ENCODE assay signal across 1 cellular context in the genomic region with DNA sequence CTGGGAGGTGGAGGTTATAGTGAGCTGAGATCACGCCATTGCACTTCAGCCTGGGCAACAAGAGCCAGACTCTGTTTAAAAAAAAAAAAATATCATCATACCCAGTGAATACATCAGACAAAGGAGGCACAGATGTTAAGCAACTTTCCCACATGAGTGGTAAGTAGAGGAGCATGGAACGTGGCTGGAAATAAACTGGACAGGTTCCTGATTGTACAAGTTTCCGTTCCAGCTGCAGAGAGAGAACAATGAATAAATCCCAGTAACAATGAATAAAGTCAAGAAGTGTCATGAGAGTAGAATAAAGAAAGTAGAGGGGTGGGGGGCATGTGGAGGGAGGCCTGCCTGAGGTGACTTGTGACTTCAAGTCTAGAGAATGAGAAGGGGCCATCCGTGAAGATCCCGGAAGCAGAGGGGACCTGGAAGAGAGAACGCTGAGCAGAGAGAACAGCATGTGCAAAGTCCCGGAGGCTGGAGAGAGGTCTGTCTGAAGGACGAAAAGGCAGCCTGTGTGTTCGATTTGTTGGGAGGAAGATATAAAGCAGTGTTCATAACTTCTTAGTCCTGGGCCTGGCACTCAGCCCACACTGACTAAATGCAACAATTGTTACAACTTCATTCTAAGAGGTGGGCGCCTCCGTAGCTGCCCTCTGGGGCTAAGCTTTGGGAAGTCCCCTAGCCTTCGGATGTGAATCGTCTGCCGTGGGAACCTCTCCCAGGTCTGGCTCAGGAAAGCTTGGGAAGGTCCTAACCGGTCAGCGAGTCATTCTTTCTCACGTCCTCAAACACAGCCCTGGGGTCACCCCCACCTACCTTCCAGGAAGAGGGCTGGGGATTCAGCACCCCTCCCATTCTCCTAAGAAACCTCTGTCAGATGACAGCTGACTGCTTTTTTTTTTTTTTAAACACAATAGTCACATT.
TF ChIP-seq lines count a peak whose summit lies in the region.

No MANE protein-coding gene starts in this region.

TF ChIP-seq in GM12878, 131 proteins besides CTCF, POLR2A, EP300 and RAD21 (continued from another document and continues in another):
- TF ChIP-seq, protein P1, sequence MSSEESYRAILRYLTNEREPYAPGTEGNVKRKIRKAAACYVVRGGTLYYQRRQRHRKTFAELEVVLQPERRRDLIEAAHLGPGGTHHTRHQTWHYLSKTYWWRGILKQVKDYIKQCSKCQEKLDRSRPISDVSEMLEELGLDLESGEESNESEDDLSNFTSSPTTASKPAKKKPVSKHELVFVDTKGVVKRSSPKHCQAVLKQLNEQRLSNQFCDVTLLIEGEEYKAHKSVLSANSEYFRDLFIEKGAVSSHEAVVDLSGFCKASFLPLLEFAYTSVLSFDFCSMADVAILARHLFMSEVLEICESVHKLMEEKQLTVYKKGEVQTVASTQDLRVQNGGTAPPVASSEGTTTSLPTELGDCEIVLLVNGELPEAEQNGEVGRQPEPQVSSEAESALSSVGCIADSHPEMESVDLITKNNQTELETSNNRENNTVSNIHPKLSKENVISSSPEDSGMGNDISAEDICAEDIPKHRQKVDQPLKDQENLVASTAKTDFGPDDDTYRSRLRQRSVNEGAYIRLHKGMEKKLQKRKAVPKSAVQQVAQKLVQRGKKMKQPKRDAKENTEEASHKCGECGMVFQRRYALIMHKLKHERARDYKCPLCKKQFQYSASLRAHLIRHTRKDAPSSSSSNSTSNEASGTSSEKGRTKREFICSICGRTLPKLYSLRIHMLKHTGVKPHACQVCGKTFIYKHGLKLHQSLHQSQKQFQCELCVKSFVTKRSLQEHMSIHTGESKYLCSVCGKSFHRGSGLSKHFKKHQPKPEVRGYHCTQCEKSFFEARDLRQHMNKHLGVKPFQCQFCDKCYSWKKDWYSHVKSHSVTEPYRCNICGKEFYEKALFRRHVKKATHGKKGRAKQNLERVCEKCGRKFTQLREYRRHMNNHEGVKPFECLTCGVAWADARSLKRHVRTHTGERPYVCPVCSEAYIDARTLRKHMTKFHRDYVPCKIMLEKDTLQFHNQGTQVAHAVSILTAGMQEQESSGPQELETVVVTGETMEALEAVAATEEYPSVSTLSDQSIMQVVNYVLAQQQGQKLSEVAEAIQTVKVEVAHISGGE (CRISPR knock-in tag; IDR thresholded peaks at IDR 0.05) = no peak
- TF ChIP-seq POU2F2 (IDR thresholded peaks at IDR 0.05; ENCODE audit: borderline replicate concordance, low read depth, low read length) (peak; percentile 25; the same call in 1 of the 3 replicates), SIX5 (IDR thresholded peaks at IDR 0.05; ENCODE audit: low read depth, low read length, severe bottlenecking) (no peak), IKZF1 (conservative IDR thresholded peaks at IDR 0.05) (peak; percentile 87), ZNF384 (IDR thresholded peaks at IDR 0.05; ENCODE audit: borderline replicate concordance, low read depth, low read length) (peak; percentile 90), ZNF24 (IDR thresholded peaks at IDR 0.05) (peak; percentile 59; the same call in 1 of the 2 replicates), TCF12 (IDR thresholded peaks at IDR 0.05; ENCODE audit: low read depth, low read length) (peak; percentile 92), HDGF (IDR thresholded peaks at IDR 0.05) (0 out of 2 replicates have a peak, but pooled peaks have one; percentile 19), TCF7 (IDR thresholded peaks at IDR 0.05; ENCODE audit: borderline replicate concordance) (no peak), EGR1 (IDR thresholded peaks at IDR 0.05; ENCODE audit: borderline replicate concordance in 1 of 2, low read depth in 2 of 2, low read length in 2 of 2) (0 out of 3 replicates have a peak, but pooled peaks of 1 of the 2 experiments have one; percentile 25), JUNB (IDR thresholded peaks at IDR 0.05) (peak; percentile 21; the same call in 1 of the 2 replicates), ZNF217 (IDR thresholded peaks at IDR 0.05) (0 out of 2 replicates have a peak, but pooled peaks have one; percentile 38), NFIC (IDR thresholded peaks at IDR 0.05; ENCODE audit: low read depth, low read length) (peak; percentile 54; the same call in 1 of the 2 replicates), CREM (IDR thresholded peaks at IDR 0.05; ENCODE audit: low read depth) (peak; percentile 45; the same call in 1 of the 2 replicates), TAF1 (IDR thresholded peaks at IDR 0.05; ENCODE audit: borderline replicate concordance, low read depth, low read length) (no peak), POLR2AphosphoS5 (IDR thresholded peaks at IDR 0.05; ENCODE audit: low read length) (peak; percentile 76), SMAD1 (IDR thresholded peaks at IDR 0.05; ENCODE audit: low read depth, partially characterized antibody) (peak; percentile 92), LARP7 (IDR thresholded peaks at IDR 0.05) (peak; percentile 50; the same call in 1 of the 2 replicates), MEF2A (IDR thresholded peaks at IDR 0.05; ENCODE audit: insufficient read depth, low read depth, low read length) (no peak), ESRRA (IDR thresholded peaks at IDR 0.05; ENCODE audit: low read length) (no peak)
- TF ChIP-seq, protein P2, sequence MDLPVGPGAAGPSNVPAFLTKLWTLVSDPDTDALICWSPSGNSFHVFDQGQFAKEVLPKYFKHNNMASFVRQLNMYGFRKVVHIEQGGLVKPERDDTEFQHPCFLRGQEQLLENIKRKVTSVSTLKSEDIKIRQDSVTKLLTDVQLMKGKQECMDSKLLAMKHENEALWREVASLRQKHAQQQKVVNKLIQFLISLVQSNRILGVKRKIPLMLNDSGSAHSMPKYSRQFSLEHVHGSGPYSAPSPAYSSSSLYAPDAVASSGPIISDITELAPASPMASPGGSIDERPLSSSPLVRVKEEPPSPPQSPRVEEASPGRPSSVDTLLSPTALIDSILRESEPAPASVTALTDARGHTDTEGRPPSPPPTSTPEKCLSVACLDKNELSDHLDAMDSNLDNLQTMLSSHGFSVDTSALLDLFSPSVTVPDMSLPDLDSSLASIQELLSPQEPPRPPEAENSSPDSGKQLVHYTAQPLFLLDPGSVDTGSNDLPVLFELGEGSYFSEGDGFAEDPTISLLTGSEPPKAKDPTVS (IDR thresholded peaks at IDR 0.05; ENCODE audit: low read depth, low read length) = no peak
- TF ChIP-seq, protein P3, sequence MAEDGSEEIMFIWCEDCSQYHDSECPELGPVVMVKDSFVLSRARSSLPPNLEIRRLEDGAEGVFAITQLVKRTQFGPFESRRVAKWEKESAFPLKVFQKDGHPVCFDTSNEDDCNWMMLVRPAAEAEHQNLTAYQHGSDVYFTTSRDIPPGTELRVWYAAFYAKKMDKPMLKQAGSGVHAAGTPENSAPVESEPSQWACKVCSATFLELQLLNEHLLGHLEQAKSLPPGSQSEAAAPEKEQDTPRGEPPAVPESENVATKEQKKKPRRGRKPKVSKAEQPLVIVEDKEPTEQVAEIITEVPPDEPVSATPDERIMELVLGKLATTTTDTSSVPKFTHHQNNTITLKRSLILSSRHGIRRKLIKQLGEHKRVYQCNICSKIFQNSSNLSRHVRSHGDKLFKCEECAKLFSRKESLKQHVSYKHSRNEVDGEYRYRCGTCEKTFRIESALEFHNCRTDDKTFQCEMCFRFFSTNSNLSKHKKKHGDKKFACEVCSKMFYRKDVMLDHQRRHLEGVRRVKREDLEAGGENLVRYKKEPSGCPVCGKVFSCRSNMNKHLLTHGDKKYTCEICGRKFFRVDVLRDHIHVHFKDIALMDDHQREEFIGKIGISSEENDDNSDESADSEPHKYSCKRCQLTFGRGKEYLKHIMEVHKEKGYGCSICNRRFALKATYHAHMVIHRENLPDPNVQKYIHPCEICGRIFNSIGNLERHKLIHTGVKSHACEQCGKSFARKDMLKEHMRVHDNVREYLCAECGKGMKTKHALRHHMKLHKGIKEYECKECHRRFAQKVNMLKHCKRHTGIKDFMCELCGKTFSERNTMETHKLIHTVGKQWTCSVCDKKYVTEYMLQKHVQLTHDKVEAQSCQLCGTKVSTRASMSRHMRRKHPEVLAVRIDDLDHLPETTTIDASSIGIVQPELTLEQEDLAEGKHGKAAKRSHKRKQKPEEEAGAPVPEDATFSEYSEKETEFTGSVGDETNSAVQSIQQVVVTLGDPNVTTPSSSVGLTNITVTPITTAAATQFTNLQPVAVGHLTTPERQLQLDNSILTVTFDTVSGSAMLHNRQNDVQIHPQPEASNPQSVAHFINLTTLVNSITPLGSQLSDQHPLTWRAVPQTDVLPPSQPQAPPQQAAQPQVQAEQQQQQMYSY (CRISPR knock-in tag; IDR thresholded peaks at IDR 0.05) = no peak
- TF ChIP-seq, protein P4, sequence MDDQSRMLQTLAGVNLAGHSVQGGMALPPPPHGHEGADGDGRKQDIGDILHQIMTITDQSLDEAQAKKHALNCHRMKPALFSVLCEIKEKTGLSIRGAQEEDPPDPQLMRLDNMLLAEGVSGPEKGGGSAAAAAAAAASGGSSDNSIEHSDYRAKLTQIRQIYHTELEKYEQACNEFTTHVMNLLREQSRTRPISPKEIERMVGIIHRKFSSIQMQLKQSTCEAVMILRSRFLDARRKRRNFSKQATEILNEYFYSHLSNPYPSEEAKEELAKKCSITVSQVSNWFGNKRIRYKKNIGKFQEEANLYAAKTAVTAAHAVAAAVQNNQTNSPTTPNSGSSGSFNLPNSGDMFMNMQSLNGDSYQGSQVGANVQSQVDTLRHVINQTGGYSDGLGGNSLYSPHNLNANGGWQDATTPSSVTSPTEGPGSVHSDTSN (IDR thresholded peaks at IDR 0.05; ENCODE audit: insufficient replicate concordance, low read depth, low read length) = no peak
- TF ChIP-seq, protein P5, sequence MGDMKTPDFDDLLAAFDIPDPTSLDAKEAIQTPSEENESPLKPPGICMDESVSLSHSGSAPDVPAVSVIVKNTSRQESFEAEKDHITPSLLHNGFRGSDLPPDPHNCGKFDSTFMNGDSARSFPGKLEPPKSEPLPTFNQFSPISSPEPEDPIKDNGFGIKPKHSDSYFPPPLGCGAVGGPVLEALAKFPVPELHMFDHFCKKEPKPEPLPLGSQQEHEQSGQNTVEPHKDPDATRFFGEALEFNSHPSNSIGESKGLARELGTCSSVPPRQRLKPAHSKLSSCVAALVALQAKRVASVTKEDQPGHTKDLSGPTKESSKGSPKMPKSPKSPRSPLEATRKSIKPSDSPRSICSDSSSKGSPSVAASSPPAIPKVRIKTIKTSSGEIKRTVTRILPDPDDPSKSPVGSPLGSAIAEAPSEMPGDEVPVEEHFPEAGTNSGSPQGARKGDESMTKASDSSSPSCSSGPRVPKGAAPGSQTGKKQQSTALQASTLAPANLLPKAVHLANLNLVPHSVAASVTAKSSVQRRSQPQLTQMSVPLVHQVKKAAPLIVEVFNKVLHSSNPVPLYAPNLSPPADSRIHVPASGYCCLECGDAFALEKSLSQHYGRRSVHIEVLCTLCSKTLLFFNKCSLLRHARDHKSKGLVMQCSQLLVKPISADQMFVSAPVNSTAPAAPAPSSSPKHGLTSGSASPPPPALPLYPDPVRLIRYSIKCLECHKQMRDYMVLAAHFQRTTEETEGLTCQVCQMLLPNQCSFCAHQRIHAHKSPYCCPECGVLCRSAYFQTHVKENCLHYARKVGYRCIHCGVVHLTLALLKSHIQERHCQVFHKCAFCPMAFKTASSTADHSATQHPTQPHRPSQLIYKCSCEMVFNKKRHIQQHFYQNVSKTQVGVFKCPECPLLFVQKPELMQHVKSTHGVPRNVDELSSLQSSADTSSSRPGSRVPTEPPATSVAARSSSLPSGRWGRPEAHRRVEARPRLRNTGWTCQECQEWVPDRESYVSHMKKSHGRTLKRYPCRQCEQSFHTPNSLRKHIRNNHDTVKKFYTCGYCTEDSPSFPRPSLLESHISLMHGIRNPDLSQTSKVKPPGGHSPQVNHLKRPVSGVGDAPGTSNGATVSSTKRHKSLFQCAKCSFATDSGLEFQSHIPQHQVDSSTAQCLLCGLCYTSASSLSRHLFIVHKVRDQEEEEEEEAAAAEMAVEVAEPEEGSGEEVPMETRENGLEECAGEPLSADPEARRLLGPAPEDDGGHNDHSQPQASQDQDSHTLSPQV (IDR thresholded peaks at IDR 0.05) = peak; percentile 59
- TF ChIP-seq, protein P6, sequence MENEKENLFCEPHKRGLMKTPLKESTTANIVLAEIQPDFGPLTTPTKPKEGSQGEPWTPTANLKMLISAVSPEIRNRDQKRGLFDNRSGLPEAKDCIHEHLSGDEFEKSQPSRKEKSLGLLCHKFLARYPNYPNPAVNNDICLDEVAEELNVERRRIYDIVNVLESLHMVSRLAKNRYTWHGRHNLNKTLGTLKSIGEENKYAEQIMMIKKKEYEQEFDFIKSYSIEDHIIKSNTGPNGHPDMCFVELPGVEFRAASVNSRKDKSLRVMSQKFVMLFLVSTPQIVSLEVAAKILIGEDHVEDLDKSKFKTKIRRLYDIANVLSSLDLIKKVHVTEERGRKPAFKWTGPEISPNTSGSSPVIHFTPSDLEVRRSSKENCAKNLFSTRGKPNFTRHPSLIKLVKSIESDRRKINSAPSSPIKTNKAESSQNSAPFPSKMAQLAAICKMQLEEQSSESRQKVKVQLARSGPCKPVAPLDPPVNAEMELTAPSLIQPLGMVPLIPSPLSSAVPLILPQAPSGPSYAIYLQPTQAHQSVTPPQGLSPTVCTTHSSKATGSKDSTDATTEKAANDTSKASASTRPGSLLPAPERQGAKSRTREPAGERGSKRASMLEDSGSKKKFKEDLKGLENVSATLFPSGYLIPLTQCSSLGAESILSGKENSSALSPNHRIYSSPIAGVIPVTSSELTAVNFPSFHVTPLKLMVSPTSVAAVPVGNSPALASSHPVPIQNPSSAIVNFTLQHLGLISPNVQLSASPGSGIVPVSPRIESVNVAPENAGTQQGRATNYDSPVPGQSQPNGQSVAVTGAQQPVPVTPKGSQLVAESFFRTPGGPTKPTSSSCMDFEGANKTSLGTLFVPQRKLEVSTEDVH (IDR thresholded peaks at IDR 0.05; ENCODE audit: low read depth, partially characterized antibody) = no peak
- TF ChIP-seq, protein P7, sequence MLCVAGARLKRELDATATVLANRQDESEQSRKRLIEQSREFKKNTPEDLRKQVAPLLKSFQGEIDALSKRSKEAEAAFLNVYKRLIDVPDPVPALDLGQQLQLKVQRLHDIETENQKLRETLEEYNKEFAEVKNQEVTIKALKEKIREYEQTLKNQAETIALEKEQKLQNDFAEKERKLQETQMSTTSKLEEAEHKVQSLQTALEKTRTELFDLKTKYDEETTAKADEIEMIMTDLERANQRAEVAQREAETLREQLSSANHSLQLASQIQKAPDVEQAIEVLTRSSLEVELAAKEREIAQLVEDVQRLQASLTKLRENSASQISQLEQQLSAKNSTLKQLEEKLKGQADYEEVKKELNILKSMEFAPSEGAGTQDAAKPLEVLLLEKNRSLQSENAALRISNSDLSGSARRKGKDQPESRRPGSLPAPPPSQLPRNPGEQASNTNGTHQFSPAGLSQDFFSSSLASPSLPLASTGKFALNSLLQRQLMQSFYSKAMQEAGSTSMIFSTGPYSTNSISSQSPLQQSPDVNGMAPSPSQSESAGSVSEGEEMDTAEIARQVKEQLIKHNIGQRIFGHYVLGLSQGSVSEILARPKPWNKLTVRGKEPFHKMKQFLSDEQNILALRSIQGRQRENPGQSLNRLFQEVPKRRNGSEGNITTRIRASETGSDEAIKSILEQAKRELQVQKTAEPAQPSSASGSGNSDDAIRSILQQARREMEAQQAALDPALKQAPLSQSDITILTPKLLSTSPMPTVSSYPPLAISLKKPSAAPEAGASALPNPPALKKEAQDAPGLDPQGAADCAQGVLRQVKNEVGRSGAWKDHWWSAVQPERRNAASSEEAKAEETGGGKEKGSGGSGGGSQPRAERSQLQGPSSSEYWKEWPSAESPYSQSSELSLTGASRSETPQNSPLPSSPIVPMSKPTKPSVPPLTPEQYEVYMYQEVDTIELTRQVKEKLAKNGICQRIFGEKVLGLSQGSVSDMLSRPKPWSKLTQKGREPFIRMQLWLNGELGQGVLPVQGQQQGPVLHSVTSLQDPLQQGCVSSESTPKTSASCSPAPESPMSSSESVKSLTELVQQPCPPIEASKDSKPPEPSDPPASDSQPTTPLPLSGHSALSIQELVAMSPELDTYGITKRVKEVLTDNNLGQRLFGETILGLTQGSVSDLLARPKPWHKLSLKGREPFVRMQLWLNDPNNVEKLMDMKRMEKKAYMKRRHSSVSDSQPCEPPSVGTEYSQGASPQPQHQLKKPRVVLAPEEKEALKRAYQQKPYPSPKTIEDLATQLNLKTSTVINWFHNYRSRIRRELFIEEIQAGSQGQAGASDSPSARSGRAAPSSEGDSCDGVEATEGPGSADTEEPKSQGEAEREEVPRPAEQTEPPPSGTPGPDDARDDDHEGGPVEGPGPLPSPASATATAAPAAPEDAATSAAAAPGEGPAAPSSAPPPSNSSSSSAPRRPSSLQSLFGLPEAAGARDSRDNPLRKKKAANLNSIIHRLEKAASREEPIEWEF (IDR thresholded peaks at IDR 0.05; ENCODE audit: insufficient replicate concordance, low read depth, low read length) = peak; percentile 98
